Comparison of ENCODE assay signal across 15 cellular contexts in genomic region chr1:19087017-19087736, GRCh38.
DNase-seq lines count a peak whose midpoint lies in the region; ATAC-seq and TF ChIP-seq lines count a peak whose summit lies in the region.
"Had no signal": no experiment of that assay in that cellular context is flagged by ENCODE, and none has a peak within 500 bp of the region (broad histone marks: within the 10 kb centered on the region; RNA-seq: fewer than 3 reads in every experiment).

No MANE protein-coding gene starts in this region.

- peak overlapping the region; percentile 65 for H3K27ac Mint-ChIP-seq in activated CD8-positive, alpha-beta T cell treated with anti-CD3 and anti-CD28 coated beads for 36 hours
- H3K27ac Mint-ChIP-seq in activated CD8-positive, alpha-beta T cell treated with anti-CD3 and anti-CD28 coated beads, Interleukin-2, amount 10 ng/mL, durations not matched to agents 7 days and 5 days, result no peak overlapping the region

- ATAC-seq in activated CD8-positive, alpha-beta T cell treated with anti-CD3 and anti-CD28 coated beads for 36 hours, result no peak
- no peak for ATAC-seq in activated CD8-positive, alpha-beta T cell treated with anti-CD3 and anti-CD28 coated beads, Interleukin-2, amount 10 ng/mL, durations not matched to agents 7 days and 5 days

- no peaks in the 10 kb centered on the region for H3K27me3 Mint-ChIP-seq in activated CD8-positive, alpha-beta T cell treated with anti-CD3 and anti-CD28 coated beads for 36 hours
- H3K27me3 Mint-ChIP-seq in activated CD8-positive, alpha-beta T cell treated with anti-CD3 and anti-CD28 coated beads, Interleukin-2, amount 10 ng/mL, durations not matched to agents 7 days and 5 days (ENCODE audit: low read depth), result no peaks in the 10 kb centered on the region
- H3K27me3 Mint-ChIP-seq: activated naive CD4-positive, alpha-beta T cell treated with anti-CD3 and anti-CD28 coated beads, Interleukin-2, amount 10 ng/mL, durations not matched to agents 7 days and 5 days had no signal

- H3K4me1 ChIP-seq in OCI-LY3 (ENCODE audit: low read length) (peaks cover 36% of the 10 kb centered on the region), esophagus squamous epithelium (peaks cover 0 to 53% (median 3%) of the 10 kb centered on the region in 3 donors), stomach (peaks cover 12 to 69% (median 34%) of the 10 kb centered on the region in 4 donors)

- H4K20me1 ChIP-seq in OCI-LY3 (ENCODE audit: insufficient read depth, low read length), result peaks cover 21% of the 10 kb centered on the region

- POLR2A ChIA-PET in activated CD8-positive, alpha-beta T cell treated with anti-CD3 and anti-CD28 coated beads for 36 hours (lab: Charles Lee), result interaction anchor here (0.9 to 2.2 kb wide), 4 partner anchors 9 to 16 kb away, joined by 3 to 7 read pairs (median 4); no protein-coding TSS in a partner anchor
- POLR2A ChIA-PET in activated CD8-positive, alpha-beta T cell treated with anti-CD3 and anti-CD28 coated beads, Interleukin-2, amount 10 ng/mL, durations not matched to agents 7 days and 5 days (lab: Charles Lee), result interaction anchor here (1.1 kb wide), 1 partner anchor 124 kb away, joined by 3 read pairs; no protein-coding TSS in a partner anchor

- no peak overlapping the region for H3K9ac ChIP-seq in OCI-LY3 (ENCODE audit: low read length)

- TF ChIP-seq POLR2A in esophagus squamous epithelium (IDR thresholded peaks at IDR 0.05) (no peak), stomach (IDR thresholded peaks at IDR 0.05) (no peak), erythroblast (IDR thresholded peaks at IDR 0.05; ENCODE audit: low read length) (no peak)

- no peak for DNase-seq in activated CD8-positive, alpha-beta T cell treated with anti-CD3 and anti-CD28 coated beads for 36 hours
- no peak for DNase-seq in activated CD8-positive, alpha-beta T cell treated with anti-CD3 and anti-CD28 coated beads, Interleukin-2, amount 10 ng/mL, durations not matched to agents 7 days and 5 days
- DNase-seq in esophagus squamous epithelium (lab: John Stamatoyannopoulos, UW) (no peak), stomach (no peak), erythroblast (lab: John Stamatoyannopoulos, UW) (no peak), A172 (ENCODE audit: low spot score) (no peak)
- no peak for DNase-seq in activated CD4-positive, alpha-beta T cell treated with anti-CD3 and anti-CD28 coated beads for 1 hour
- DNase-seq: activated naive CD4-positive, alpha-beta T cell treated with anti-CD3 and anti-CD28 coated beads, Interleukin-2, amount 10 ng/mL, durations not matched to agents 7 days and 5 days; DND-41; NCI-H1048; small intestine had no signal

- WGBS in esophagus squamous epithelium, 2 donors, result 74 to 83% methylated on average over 6 of the region's 6 CpGs
- WGBS in stomach, 5 donors, result 61 to 72% (median 65%) methylated on average over 6 of the region's 6 CpGs

- H3K36me3 Mint-ChIP-seq in activated CD8-positive, alpha-beta T cell treated with anti-CD3 and anti-CD28 coated beads for 36 hours (ENCODE audit: low read depth), result peaks cover 73% of the 10 kb centered on the region
- peaks cover 62% of the 10 kb centered on the region for H3K36me3 Mint-ChIP-seq in activated CD8-positive, alpha-beta T cell treated with anti-CD3 and anti-CD28 coated beads, Interleukin-2, amount 10 ng/mL, durations not matched to agents 7 days and 5 days (ENCODE audit: low read depth)

- no peak overlapping the region for H2AFZ ChIP-seq in OCI-LY3 (ENCODE audit: low read depth, low read length)

- H3K4me2 ChIP-seq in OCI-LY3 (ENCODE audit: low read length), result peak overlapping the region; percentile 33; the same call in 1 of the 2 replicates

- H3K27ac ChIP-seq in OCI-LY3 (ENCODE audit: low read length) (peak overlapping the region; percentile 38), esophagus squamous epithelium (peak overlapping the region; percentile 1 to 71 (median 24)), stomach (peak overlapping the region; percentile 48 to 76 (median 59))
- H3K27ac ChIP-seq: esophagus muscularis mucosa, thoracic aorta had no signal

- H3K79me2 ChIP-seq in OCI-LY3 (ENCODE audit: low read length), result no peaks in the 10 kb centered on the region

- H3K4me1 Mint-ChIP-seq in activated CD8-positive, alpha-beta T cell treated with anti-CD3 and anti-CD28 coated beads for 36 hours (ENCODE audit: low read depth), result peaks cover 18% of the 10 kb centered on the region
- peaks cover 20% of the 10 kb centered on the region for H3K4me1 Mint-ChIP-seq in activated CD8-positive, alpha-beta T cell treated with anti-CD3 and anti-CD28 coated beads, Interleukin-2, amount 10 ng/mL, durations not matched to agents 7 days and 5 days (ENCODE audit: low read depth)

- H3K9me3 Mint-ChIP-seq in activated CD8-positive, alpha-beta T cell treated with anti-CD3 and anti-CD28 coated beads for 36 hours, result no peaks in the 10 kb centered on the region
- no peaks in the 10 kb centered on the region for H3K9me3 Mint-ChIP-seq in activated CD8-positive, alpha-beta T cell treated with anti-CD3 and anti-CD28 coated beads, Interleukin-2, amount 10 ng/mL, durations not matched to agents 7 days and 5 days (ENCODE audit: insufficient read depth)
- H3K9me3 Mint-ChIP-seq: activated naive CD4-positive, alpha-beta T cell treated with anti-CD3 and anti-CD28 coated beads, Interleukin-2, amount 10 ng/mL, durations not matched to agents 7 days and 5 days had no signal

- H3K27me3 ChIP-seq in OCI-LY3 (ENCODE audit: low read depth, low read length) (no peaks in the 10 kb centered on the region), esophagus squamous epithelium (no peaks in the 10 kb centered on the region), stomach (no peaks in the 10 kb centered on the region)
- H3K27me3 ChIP-seq: esophagus muscularis mucosa had no signal

- no peak for TF ChIP-seq CTCF in activated CD8-positive, alpha-beta T cell treated with anti-CD3 and anti-CD28 coated beads for 36 hours (IDR thresholded peaks at IDR 0.05)
- TF ChIP-seq CTCF in OCI-LY3 (IDR thresholded peaks at IDR 0.05; ENCODE audit: low read depth, low read length), result no peak
- TF ChIP-seq CTCF in esophagus squamous epithelium (IDR thresholded peaks at IDR 0.05), result no peak
- no peak for TF ChIP-seq CTCF in stomach (IDR thresholded peaks at IDR 0.05)

- H3K9me3 ChIP-seq in OCI-LY3 (ENCODE audit: insufficient read depth, low read length) (no peaks in the 10 kb centered on the region), esophagus squamous epithelium (no peaks in the 10 kb centered on the region), stomach (no peaks in the 10 kb centered on the region)
- H3K9me3 ChIP-seq: esophagus muscularis mucosa, thoracic aorta had no signal

- CTCF ChIA-PET in activated CD8-positive, alpha-beta T cell treated with anti-CD3 and anti-CD28 coated beads for 36 hours (lab: Charles Lee), result interaction anchor here (1.0 to 4.4 kb wide), 5 partner anchors 12 to 203 kb away, joined by 3 to 18 read pairs (median 7); partner anchors contain the start of gene ALDH4A1
- CTCF ChIA-PET in activated CD8-positive, alpha-beta T cell treated with anti-CD3 and anti-CD28 coated beads, Interleukin-2, amount 10 ng/mL, durations not matched to agents 7 days and 5 days (lab: Charles Lee), result interaction anchor here (1.1 to 3.8 kb wide), 5 partner anchors 11 to 203 kb away, joined by 3 to 23 read pairs (median 9); no protein-coding TSS in a partner anchor

- H3K4me3 Mint-ChIP-seq in activated CD8-positive, alpha-beta T cell treated with anti-CD3 and anti-CD28 coated beads for 36 hours, result no peak overlapping the region
- H3K4me3 Mint-ChIP-seq in activated CD8-positive, alpha-beta T cell treated with anti-CD3 and anti-CD28 coated beads, Interleukin-2, amount 10 ng/mL, durations not matched to agents 7 days and 5 days, result no peak overlapping the region
- H3K4me3 Mint-ChIP-seq: activated naive CD4-positive, alpha-beta T cell treated with anti-CD3 and anti-CD28 coated beads, Interleukin-2, amount 10 ng/mL, durations not matched to agents 7 days and 5 days had no signal

- H3K36me3 ChIP-seq in OCI-LY3 (replicated peaks; ENCODE audit: low read depth, low read length), result peaks cover 67% of the 10 kb centered on the region
- H3K36me3 ChIP-seq in esophagus squamous epithelium, result peaks cover 51 to 100% (median 68%) of the 10 kb centered on the region in 3 donors
- H3K36me3 ChIP-seq in stomach, result peaks cover 81 to 100% (median 100%) of the 10 kb centered on the region in 4 donors

- intact Hi-C loops in activated CD8-positive, alpha-beta T cell treated with anti-CD3 and anti-CD28 coated beads for 36 hours (cut with micrococcal nuclease), result no loop called here
- intact Hi-C loops in esophagus squamous epithelium (cut with DNase I), result no loop called here
- intact Hi-C loops in stomach (cut with DNase I; ENCODE audit: low total_unique reads), result no loop called here

- no peak for TF ChIP-seq EP300 in stomach (IDR thresholded peaks at IDR 0.05)

- H3K4me3 ChIP-seq in OCI-LY3 (ENCODE audit: low read length), result no peak overlapping the region
- no peak overlapping the region for H3K4me3 ChIP-seq in esophagus squamous epithelium
- H3K4me3 ChIP-seq in stomach, result no peak overlapping the region
- H3K4me3 ChIP-seq: esophagus muscularis mucosa, lung, thoracic aorta had no signal
